Comparison of ENCODE assay signal across 23 cellular contexts in genomic region chr7:48876087-48876486, GRCh38. TPM values are rescaled to one million over a fixed set of nuclear protein-coding genes. Genes with fewer than 3 reads are reported as not detected.
A peak's percentile ranks its signal among the peaks of the same experiment; 100 is the strongest.
DNase-seq lines count a peak whose midpoint lies in the region; ATAC-seq and TF ChIP-seq lines count a peak whose summit lies in the region.
"Had no signal": no experiment of that assay in that cellular context is flagged by ENCODE, and none has a peak within 500 bp of the region (broad histone marks: within the 10 kb centered on the region; RNA-seq: fewer than 3 reads in every experiment).

No MANE protein-coding gene starts in this region.

- H3K27me3 ChIP-seq in Panc1 (ENCODE audit: control insufficient read depth, insufficient read depth, low read length), result no peaks in the 10 kb centered on the region
- H3K27me3 ChIP-seq: BE2C, colonic mucosa, heart right ventricle, MG63 had no signal

- no TSS peak for BruUV-seq in Panc1 (replicated peaks; lab: Mats Ljungman, UMichigan)

- H3K27ac Mint-ChIP-seq in progenitor cell of endocrine pancreas, result no peak overlapping the region
- H3K27ac Mint-ChIP-seq: activated CD4-positive, alpha-beta T cell treated with anti-CD3 and anti-CD28 coated beads, Interleukin-2, amount 10 ng/mL, durations not matched to agents 24 days and 14 days; activated T-helper 17 cell treated with anti-CD3 and anti-CD28 coated beads, Interleukin-2, amount 50 U/mL, for 72 hours; brain; HFFc6 had no signal

- WGBS in lower leg skin, 2 donors, result 83 to 84% methylated on average over 3 of the region's 3 CpGs

- no peaks in the 10 kb centered on the region for H3K36me3 ChIP-seq in Panc1 (ENCODE audit: control insufficient read depth, insufficient read depth, low read length)
- H3K36me3 ChIP-seq: BE2C, colonic mucosa, heart right ventricle, left ventricle myocardium inferior, MG63, thoracic aorta had no signal

- H3K36me3 Mint-ChIP-seq in progenitor cell of endocrine pancreas (ENCODE audit: insufficient read depth), result no peaks in the 10 kb centered on the region
- H3K36me3 Mint-ChIP-seq: brain had no signal

- H3K27ac ChIP-seq in Panc1 (ENCODE audit: low read length), result peak overlapping the region; percentile 32; the same call in 1 of the 2 replicates
- H3K27ac ChIP-seq: colonic mucosa, heart right ventricle, left ventricle myocardium inferior, thoracic aorta had no signal

- DNase-seq in NOMO-1 (lab: John Stamatoyannopoulos, UW; ENCODE audit: unreplicated experiment in 2 of 2) (peak; percentile 20 to 63), NOMO-1 treated with dmso at 0.1 percent for 144 hours (lab: John Stamatoyannopoulos, UW; ENCODE audit: unreplicated experiment) (no peak), Panc1 (ENCODE audit: low read depth, low spot score) (no peak), progenitor cell of endocrine pancreas (ENCODE audit: low spot score, unreplicated experiment) (no peak), lower leg skin (ENCODE audit: low spot score in 2 of 2) (no peak), NCI-H446 (lab: John Stamatoyannopoulos, UW) (no peak)
- DNase-seq: activated CD4-positive, alpha-beta T cell treated with anti-CD3 and anti-CD28 coated beads, Interleukin-2, amount 10 ng/mL, durations not matched to agents 24 days and 14 days; BE2C; colonic mucosa; heart right ventricle; HFFc6; left ventricle myocardium inferior; MG63; stimulated activated CD4-positive, alpha-beta T cell treated with anti-CD3 and anti-CD28 coated beads, Interleukin-1b, Interleukin-23, amount 100 ng/mL, for 48 hours; stimulated activated naive CD4-positive, alpha-beta T cell; T-helper 1 cell had no signal

- no peak overlapping the region for H3K4me3 ChIP-seq in Panc1 (ENCODE audit: low read depth in 2 of 2, low read length in 2 of 2)
- H3K4me3 ChIP-seq in lower leg skin (ENCODE audit: low read depth, poor library complexity, severe bottlenecking), result no peak overlapping the region
- H3K4me3 ChIP-seq: colonic mucosa, heart right ventricle, left ventricle myocardium inferior, MG63, thoracic aorta had no signal

- POLR2A ChIA-PET in Panc1 (lab: Charles Lee), result no interaction called here

- in situ Hi-C loops in Panc1 (cut with HindIII; ENCODE audit: low pct_unique_long_range_greater_than_20kb, low sequenced_read_pairs), result no loop called here

- ATAC-seq in HG03159 (IDR thresholded peaks at IDR 0.05; ENCODE audit: unreplicated experiment) (peak; percentile 58), Panc1 (no peak), GM19467 (IDR thresholded peaks at IDR 0.05; ENCODE audit: unreplicated experiment) (no peak)
- ATAC-seq: activated T-helper 17 cell treated with anti-CD3 and anti-CD28 coated beads, Interleukin-2, amount 50 U/mL, for 72 hours had no signal

- 0 out of 2 replicates have a peak, but pooled peaks cover 2% of the 10 kb centered on the region for H3K4me1 ChIP-seq in Panc1 (ENCODE audit: control insufficient read depth, insufficient read depth, low read length)
- H3K4me1 ChIP-seq: BE2C, colonic mucosa, heart right ventricle, left ventricle myocardium inferior had no signal

- TF ChIP-seq CTCF in Panc1 (IDR thresholded peaks at IDR 0.05) (no peak), progenitor cell of endocrine pancreas (IDR thresholded peaks at IDR 0.05; ENCODE audit: unreplicated experiment) (peak; percentile 9), lower leg skin (IDR thresholded peaks at IDR 0.05) (no peak)

- H3K27me3 Mint-ChIP-seq in progenitor cell of endocrine pancreas, result peaks cover 23% of the 10 kb centered on the region
- H3K27me3 Mint-ChIP-seq: activated CD4-positive, alpha-beta T cell treated with anti-CD3 and anti-CD28 coated beads, Interleukin-2, amount 10 ng/mL, durations not matched to agents 24 days and 14 days; activated T-helper 17 cell treated with anti-CD3 and anti-CD28 coated beads, Interleukin-2, amount 50 U/mL, for 72 hours; brain had no signal

- H3K4me3 Mint-ChIP-seq in progenitor cell of endocrine pancreas (ENCODE audit: low read depth), result no peak overlapping the region
- H3K4me3 Mint-ChIP-seq: activated CD4-positive, alpha-beta T cell treated with anti-CD3 and anti-CD28 coated beads, Interleukin-2, amount 10 ng/mL, durations not matched to agents 24 days and 14 days; activated T-helper 17 cell treated with anti-CD3 and anti-CD28 coated beads, Interleukin-2, amount 50 U/mL, for 72 hours; brain; HFFc6 had no signal

- CTCF ChIA-PET in Panc1 (lab: Charles Lee), result no interaction called here

- no peak for TF ChIP-seq POLR2A in lower leg skin (IDR thresholded peaks at IDR 0.05)

- intact Hi-C loops in Panc1 (cut with micrococcal nuclease; ENCODE audit: unreplicated experiment), result no loop called here
- intact Hi-C loops in lower leg skin (cut with DNase I; ENCODE audit: low total_unique reads), result no loop called here

- no peaks in the 10 kb centered on the region for H3K9me3 ChIP-seq in Panc1 (ENCODE audit: control insufficient read depth, insufficient read depth, low read depth, low read length)
- H3K9me3 ChIP-seq: BE2C, colonic mucosa, heart right ventricle, left ventricle myocardium inferior, MG63, thoracic aorta had no signal

- no peaks in the 10 kb centered on the region for H3K9me3 Mint-ChIP-seq in progenitor cell of endocrine pancreas (ENCODE audit: low read depth)
- H3K9me3 Mint-ChIP-seq: activated CD4-positive, alpha-beta T cell treated with anti-CD3 and anti-CD28 coated beads, Interleukin-2, amount 10 ng/mL, durations not matched to agents 24 days and 14 days; brain; HFFc6 had no signal

- H3K4me1 Mint-ChIP-seq in progenitor cell of endocrine pancreas (ENCODE audit: low read depth), result peaks cover 1% of the 10 kb centered on the region
- H3K4me1 Mint-ChIP-seq: activated CD4-positive, alpha-beta T cell treated with anti-CD3 and anti-CD28 coated beads, Interleukin-2, amount 10 ng/mL, durations not matched to agents 24 days and 14 days; activated T-helper 17 cell treated with anti-CD3 and anti-CD28 coated beads, Interleukin-2, amount 50 U/mL, for 72 hours; brain had no signal

RNA-seq across cellular contexts. Expression of gene CDC14C, which starts 48.3 kb away (rescaled TPM):
- total RNA-seq in Panc1 (2021; ENCODE audit: unreplicated experiment) (not detected), progenitor cell of endocrine pancreas (0.22 TPM in 1 of 2 replicates, not detected in the other), lower leg skin (not detected)
- polyA plus RNA-seq in Panc1 (2012; ENCODE audit: insufficient read length), result not detected
- total RNA-seq: activated CD4-positive, alpha-beta T cell treated with anti-CD3 and anti-CD28 coated beads, Interleukin-2, amount 10 ng/mL, durations not matched to agents 24 days and 14 days; activated T-helper 17 cell treated with anti-CD3 and anti-CD28 coated beads, Interleukin-2, amount 50 U/mL, for 72 hours; colonic mucosa; heart right ventricle; left ventricle myocardium inferior; skeletal muscle tissue; thoracic aorta had no signal
- polyA plus RNA-seq: heart right ventricle, neural cell had no signal

Comparison
In these comparisons a context has a peak if more than half of its experiments do, and no peak if none do; other contexts are left out.
1. DNase-seq: peak in NOMO-1 (2 of 2); none in NOMO-1 treated with dmso at 0.1 percent for 144 hours (single experiment), Panc1 (single experiment), progenitor cell of endocrine pancreas (single experiment), lower leg skin (0 of 2) and NCI-H446 (0 of 2).